30 cellular contexts compared by ENCODE assay signal in the genomic region with DNA sequence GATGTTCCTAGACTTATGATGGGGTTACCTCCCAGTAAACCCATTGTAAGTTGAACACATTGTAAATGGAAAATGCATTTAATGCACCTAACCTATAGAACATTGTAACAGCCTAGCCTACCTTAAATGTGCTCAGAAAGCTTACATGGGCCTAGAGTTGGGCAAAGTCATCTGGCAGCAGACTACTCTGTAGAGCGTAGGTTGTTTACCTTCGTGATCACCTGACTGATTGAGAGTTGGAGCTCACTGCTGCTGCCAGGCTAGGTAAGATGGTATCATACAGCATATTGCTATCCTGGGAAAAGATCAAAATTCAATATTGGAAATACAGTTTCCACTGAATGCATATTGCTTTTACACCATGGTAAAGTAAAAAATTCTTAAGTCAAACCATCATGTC.
"Had no signal": no experiment of that assay in that cellular context is flagged by ENCODE, and none has a peak within 500 bp of the region (broad histone marks: within the 10 kb centered on the region; RNA-seq: fewer than 3 reads in every experiment).

No MANE protein-coding gene starts in this region.

- H3K9me3 ChIP-seq: adrenal gland, ascending aorta, colonic mucosa, esophagus muscularis mucosa, transverse colon, uterus had no signal

- H3K4me1 Mint-ChIP-seq: activated B cell treated with CpG ODN at 0.5 μM for 24 hours; activated CD4-positive, alpha-beta T cell treated with anti-CD3 and anti-CD28 coated beads for 36 hours; activated T-helper 17 cell treated with anti-CD3 and anti-CD28 coated beads, Interleukin-2, amount 50 U/mL, for 72 hours; central memory CD8-positive, alpha-beta T cell; memory B cell; stimulated activated effector memory CD8-positive, alpha-beta T cell treated with anti-CD3 and anti-CD28 coated beads, Interleukin-12 subunit alpha, Interleukin-12 subunit beta, amount 100 ng/mL, for 72 hours; stimulated activated naive CD8-positive, alpha-beta T cell treated with anti-CD3 and anti-CD28 coated beads, Interleukin-15, amount 100 ng/mL, for 72 hours had no signal

- H3K27me3 Mint-ChIP-seq: activated B cell treated with CpG ODN at 0.5 μM for 24 hours had no signal

- H3K4me2 ChIP-seq: hepatocyte had no signal

- H2AFZ ChIP-seq: hepatocyte, parathyroid adenoma had no signal

- H3K9ac ChIP-seq: parathyroid adenoma had no signal

- H3K4me3 ChIP-seq: adrenal gland, ascending aorta, colonic mucosa, dorsolateral prefrontal cortex, esophagus muscularis mucosa, hepatocyte, skin epidermis, transverse colon, uterus had no signal

- H3K27me3 ChIP-seq: adrenal gland, ascending aorta, colonic mucosa, esophagus muscularis mucosa, hepatocyte, transverse colon, uterus had no signal

- FAIRE-seq: frontal cortex, TTC549 had no signal

- H3K4me1 ChIP-seq: adrenal gland, ascending aorta, colonic mucosa, parathyroid adenoma, uterus had no signal

- DNase-seq: activated B cell treated with CpG ODN at 0.5 μM for 24 hours; activated CD4-positive, alpha-beta T cell treated with anti-CD3 and anti-CD28 coated beads for 36 hours; activated CD4-positive, alpha-beta T cell treated with anti-CD3 and anti-CD28 coated beads, Interleukin-2, amount 50 U/mL, for 4 hours; activated CD8-positive, alpha-beta memory T cell treated with anti-CD3 and anti-CD28 coated beads for 24 hours; activated CD8-positive, alpha-beta memory T cell treated with anti-CD3 and anti-CD28 coated beads, Interleukin-2, amount 50 U/mL, for 4 hours; activated T-cell treated with anti-CD3 and anti-CD28 coated beads, Interleukin-2, amount 50 U/mL, for 24 hours; dorsolateral prefrontal cortex; effector memory CD8-positive, alpha-beta T cell; glutamatergic neuron; kidney glomerular epithelial cell; nephron progenitor cell; right cardiac atrium; stimulated activated CD4-positive, alpha-beta T cell treated with anti-CD3 and anti-CD28 coated beads, Interleukin-2, amount 100 ng/mL, for 24 hours; stimulated activated naive CD8-positive, alpha-beta T cell treated with anti-CD3 and anti-CD28 coated beads, Interleukin-15, amount 100 ng/mL, for 72 hours; uterus had no signal

- H3K36me3 Mint-ChIP-seq: activated naive CD4-positive, alpha-beta T cell treated with anti-CD3 and anti-CD28 coated beads, Interleukin-2, amount 50 U/mL, for 72 hours; stimulated activated effector memory CD8-positive, alpha-beta T cell treated with anti-CD3 and anti-CD28 coated beads, Interleukin-12 subunit alpha, Interleukin-12 subunit beta, amount 100 ng/mL, for 72 hours had no signal

- H3K4me3 Mint-ChIP-seq: activated B cell treated with CpG ODN at 0.5 μM for 24 hours; activated CD4-positive, alpha-beta T cell treated with anti-CD3 and anti-CD28 coated beads for 36 hours; activated T-cell treated with anti-CD3 and anti-CD28 coated beads, Interleukin-2, amount 50 U/mL, for 24 hours; activated T-helper 17 cell treated with anti-CD3 and anti-CD28 coated beads, Interleukin-2, amount 50 U/mL, for 72 hours; central memory CD8-positive, alpha-beta T cell; effector memory CD8-positive, alpha-beta T cell; memory B cell; nephron progenitor cell; stimulated activated effector memory CD8-positive, alpha-beta T cell treated with anti-CD3 and anti-CD28 coated beads, Interleukin-12 subunit alpha, Interleukin-12 subunit beta, amount 100 ng/mL, for 72 hours; stimulated activated naive CD8-positive, alpha-beta T cell treated with anti-CD3 and anti-CD28 coated beads, Interleukin-15, amount 100 ng/mL, for 72 hours had no signal

- H3K36me3 ChIP-seq: adrenal gland, ascending aorta, colonic mucosa, esophagus muscularis mucosa, transverse colon, uterus had no signal

- H3K27ac Mint-ChIP-seq: activated B cell treated with CpG ODN at 0.5 μM for 24 hours; activated CD4-positive, alpha-beta T cell treated with anti-CD3 and anti-CD28 coated beads for 36 hours; activated naive CD4-positive, alpha-beta T cell treated with anti-CD3 and anti-CD28 coated beads, Interleukin-2, amount 50 U/mL, for 72 hours; activated T-cell treated with anti-CD3 and anti-CD28 coated beads, Interleukin-2, amount 50 U/mL, for 24 hours; activated T-helper 17 cell treated with anti-CD3 and anti-CD28 coated beads, Interleukin-2, amount 50 U/mL, for 72 hours; effector memory CD8-positive, alpha-beta T cell; memory B cell; nephron progenitor cell; stimulated activated effector memory CD8-positive, alpha-beta T cell treated with anti-CD3 and anti-CD28 coated beads, Interleukin-12 subunit alpha, Interleukin-12 subunit beta, amount 100 ng/mL, for 72 hours; stimulated activated naive CD8-positive, alpha-beta T cell treated with anti-CD3 and anti-CD28 coated beads, Interleukin-15, amount 100 ng/mL, for 72 hours had no signal

- H3K79me2 ChIP-seq: hepatocyte, parathyroid adenoma had no signal

- H3K9me3 Mint-ChIP-seq: activated B cell treated with CpG ODN at 0.5 μM for 24 hours; activated naive CD4-positive, alpha-beta T cell treated with anti-CD3 and anti-CD28 coated beads, Interleukin-2, amount 50 U/mL, for 72 hours; activated T-cell treated with anti-CD3 and anti-CD28 coated beads, Interleukin-2, amount 50 U/mL, for 24 hours; activated T-helper 17 cell treated with anti-CD3 and anti-CD28 coated beads, Interleukin-2, amount 50 U/mL, for 72 hours; central memory CD8-positive, alpha-beta T cell; effector memory CD8-positive, alpha-beta T cell; memory B cell; nephron progenitor cell; stimulated activated effector memory CD8-positive, alpha-beta T cell treated with anti-CD3 and anti-CD28 coated beads, Interleukin-12 subunit alpha, Interleukin-12 subunit beta, amount 100 ng/mL, for 72 hours; stimulated activated naive CD8-positive, alpha-beta T cell treated with anti-CD3 and anti-CD28 coated beads, Interleukin-15, amount 100 ng/mL, for 72 hours had no signal

- H3K27ac ChIP-seq: adrenal gland, ascending aorta, colonic mucosa, dorsolateral prefrontal cortex, esophagus muscularis mucosa, hepatocyte, parathyroid adenoma, skin epidermis, transverse colon, uterus had no signal

- ATAC-seq: activated CD4-positive, alpha-beta T cell treated with anti-CD3 and anti-CD28 coated beads for 36 hours; activated naive CD4-positive, alpha-beta T cell treated with anti-CD3 and anti-CD28 coated beads, Interleukin-2, amount 50 U/mL, for 72 hours; activated T-helper 17 cell treated with anti-CD3 and anti-CD28 coated beads, Interleukin-2, amount 50 U/mL, for 72 hours; effector memory CD8-positive, alpha-beta T cell; right cardiac atrium; stimulated activated effector memory CD8-positive, alpha-beta T cell treated with anti-CD3 and anti-CD28 coated beads, Interleukin-12 subunit alpha, Interleukin-12 subunit beta, amount 100 ng/mL, for 72 hours; stimulated activated naive CD8-positive, alpha-beta T cell treated with anti-CD3 and anti-CD28 coated beads, Interleukin-15, amount 100 ng/mL, for 72 hours had no signal
